ENCODE assay signal across 17 cellular contexts in genomic region chr10:125089486-125089885, GRCh38.
"Had no signal": no experiment of that assay in that cellular context is flagged by ENCODE, and none has a peak within 500 bp of the region (broad histone marks: within the 10 kb centered on the region; RNA-seq: fewer than 3 reads in every experiment).

No MANE protein-coding gene starts in this region.

- DNase-seq: activated CD4-positive, alpha-beta T cell treated with anti-CD3 and anti-CD28 coated beads for 1 hour; activated CD4-positive, alpha-beta T cell treated with anti-CD3 and anti-CD28 coated beads, Interleukin-2, amount 50 U/mL, for 4 hours; activated naive CD4-positive, alpha-beta T cell; activated naive CD8-positive, alpha-beta T cell treated with anti-CD3 and anti-CD28 coated beads for 36 hours; central memory CD4-positive, alpha-beta T cell; colonic mucosa; erythroblast; gastrocnemius medialis; heart right ventricle; mesenchymal stem cell; SJCRH30; stimulated activated naive CD4-positive, alpha-beta T cell treated with Interleukin-2 at 50 U/mL for 16 hours had no signal

- H3K4me1 Mint-ChIP-seq: activated naive CD8-positive, alpha-beta T cell treated with anti-CD3 and anti-CD28 coated beads for 36 hours had no signal

- H3K36me3 ChIP-seq: colonic mucosa, gastrocnemius medialis, right lobe of liver, vagina had no signal

- ATAC-seq: gastrocnemius medialis, heart right ventricle, right lobe of liver had no signal

- H3K4me3 ChIP-seq: colonic mucosa, gastrocnemius medialis, heart right ventricle, right lobe of liver, SJCRH30, tibial nerve, vagina had no signal

- H3K4me3 Mint-ChIP-seq: activated naive CD8-positive, alpha-beta T cell treated with anti-CD3 and anti-CD28 coated beads for 36 hours; activated T-helper 1 cell treated with anti-CD3 and anti-CD28 coated beads, Interleukin-12 subunit alpha, Interleukin-12 subunit beta, Interleukin-2, Interleukin-4 antibody, amounts not matched to agents 30 ng/mL and 10 ng/mL and 1 ng/mL, durations not matched to agents 14 hours and 24 hours and 36 hours; brain had no signal

- H3K36me3 Mint-ChIP-seq: activated naive CD8-positive, alpha-beta T cell treated with anti-CD3 and anti-CD28 coated beads for 36 hours had no signal

- H3K9me3 ChIP-seq: colonic mucosa, gastrocnemius medialis, heart right ventricle, right lobe of liver, SJCRH30, tibial nerve, vagina had no signal

- H3K27ac Mint-ChIP-seq: activated naive CD8-positive, alpha-beta T cell treated with anti-CD3 and anti-CD28 coated beads for 36 hours; activated T-helper 1 cell treated with anti-CD3 and anti-CD28 coated beads, Interleukin-12 subunit alpha, Interleukin-12 subunit beta, Interleukin-2, Interleukin-4 antibody, amounts not matched to agents 30 ng/mL and 10 ng/mL and 1 ng/mL, durations not matched to agents 14 hours and 24 hours and 36 hours had no signal

- H3K27me3 Mint-ChIP-seq: brain had no signal

- H3K27ac ChIP-seq: colonic mucosa, gastrocnemius medialis, heart right ventricle, right lobe of liver, SJCRH30, tibial nerve, vagina had no signal

- H3K9me3 Mint-ChIP-seq: activated naive CD8-positive, alpha-beta T cell treated with anti-CD3 and anti-CD28 coated beads for 36 hours; activated T-helper 1 cell treated with anti-CD3 and anti-CD28 coated beads, Interleukin-12 subunit alpha, Interleukin-12 subunit beta, Interleukin-2, Interleukin-4 antibody, amounts not matched to agents 30 ng/mL and 10 ng/mL and 1 ng/mL, durations not matched to agents 14 hours and 24 hours and 36 hours; brain had no signal

- H3K27me3 ChIP-seq: colonic mucosa, gastrocnemius medialis, heart right ventricle, right lobe of liver, SJCRH30, tibial nerve, vagina had no signal
